8 cellular contexts compared by ENCODE assay signal in genomic region chr14:74493343-74494261, GRCh38. TPM values are rescaled to one million over a fixed set of nuclear protein-coding genes. Genes with fewer than 3 reads are reported as not detected.
DNase-seq lines count a peak whose midpoint lies in the region; ATAC-seq and TF ChIP-seq lines count a peak whose summit lies in the region.

TSS of gene ISCA2 (plus strand) at chr14:74493765. CDS start at chr14:74493775, 10 bp downstream.

- 0 to 1% (median 0%) methylated on average over 26 to 73 of the region's 73 CpGs for WGBS in spleen, 5 donors

- H3K36me3 ChIP-seq in spleen = peaks cover 0 to 24% (median 2%) of the 10 kb centered on the region in 6 donors

- intact Hi-C loops in spleen (cut with DNase I; ENCODE audit: low total_unique reads) = loop anchor here (5.0 kb wide), 1 partner anchor 131 kb away; no protein-coding TSS in a partner anchor

- H3K27ac ChIP-seq in AG04450 (ENCODE audit: low read depth, low read length) = peak within 1 kb of the TSS; percentile 65
- H3K27ac ChIP-seq in spleen = peak within 1 kb of the TSS; percentile 85 to 96 (median 96)

- CTCF ChIA-PET in AG04450 (lab: Charles Lee) (interaction anchor here (0.7 to 1.7 kb wide), 4 partner anchors 8 to 119 kb away, joined by 3 to 6 read pairs (median 4); no protein-coding TSS in a partner anchor), WTC11 (lab: Charles Lee) (interaction anchor here (0.6 to 3.1 kb wide), 22 partner anchors 8 to 332 kb away, joined by 3 to 26 read pairs (median 5); partner anchors contain the start of genes ABCD4, LTBP2 and VRTN)

- ATAC-seq in GM18909 (IDR thresholded peaks at IDR 0.05; ENCODE audit: poor library complexity, unreplicated experiment) = peak; percentile 90
- peak; percentile 91 for ATAC-seq in HG03175 (IDR thresholded peaks at IDR 0.05; ENCODE audit: unreplicated experiment)
- peak; percentile 92 for ATAC-seq in WTC11

- peaks cover 2% of the 10 kb centered on the region; the same call in 1 of the 2 replicates for H3K9me3 ChIP-seq in AG04450 (ENCODE audit: control insufficient read depth, insufficient read depth, low read length)
- H3K9me3 ChIP-seq in spleen = no peaks in the 10 kb centered on the region

- TF ChIP-seq CTCF in AG04450 (IDR thresholded peaks at IDR 0.05; ENCODE audit: low read depth, low read length) (no peak), WTC11 (IDR thresholded peaks at IDR 0.05) (no peak), cardiac fibroblast (IDR thresholded peaks at IDR 0.05; ENCODE audit: low read depth, low read length) (no peak), spleen (IDR thresholded peaks at IDR 0.05 in 8 of 11, conservative IDR thresholded peaks at IDR 0.05 in 3 of 11) (peak in 2 of 11 experiments; percentile 13 to 19)

- POLR2A ChIA-PET in AG04450 (lab: Yijun Ruan, JAX) = interaction anchor here (0.6 to 1.0 kb wide), 5 partner anchors 39 to 123 kb away, joined by 3 to 8 read pairs (median 5); no protein-coding TSS in a partner anchor
- POLR2A ChIA-PET in WTC11 (lab: Charles Lee) = interaction anchor here (0.8 to 1.9 kb wide), 12 partner anchors 8 to 210 kb away, joined by 3 to 10 read pairs (median 3); partner anchors contain the start of genes ABCD4 and VRTN

- H3K4me1 Mint-ChIP-seq in WTC11 (peaks cover 22% of the 10 kb centered on the region), immature natural killer cell (peaks cover 16 to 25% of the 10 kb centered on the region in 2 donors)

- H3K9me3 Mint-ChIP-seq in WTC11 = no peaks in the 10 kb centered on the region
- no peaks in the 10 kb centered on the region for H3K9me3 Mint-ChIP-seq in immature natural killer cell

- H3K27me3 ChIP-seq in AG04450 (ENCODE audit: control insufficient read depth, insufficient read depth, low read length) (no peaks in the 10 kb centered on the region), spleen (replicated peaks in 1 of 7) (no peaks in the 10 kb centered on the region)

- no peaks in the 10 kb centered on the region for H3K27me3 Mint-ChIP-seq in WTC11 (ENCODE audit: low read depth)
- H3K27me3 Mint-ChIP-seq in immature natural killer cell (ENCODE audit: low read depth in 3 of 3) = peaks cover 2 to 7% (median 4%) of the 10 kb centered on the region in 3 donors

- TF ChIP-seq POLR2A in spleen (IDR thresholded peaks at IDR 0.05) = no peak

- DNase-seq in AG04450 (ENCODE audit: low read depth, low spot score) = peak; percentile 98
- DNase-seq in NCI-H226 = peak; percentile 98
- DNase-seq in WTC11 (ENCODE audit: low spot score) = peak; percentile 100
- peak; percentile 99 to 100 for DNase-seq in cardiac fibroblast (ENCODE audit: low read depth in 2 of 2)
- peak; percentile 99 for DNase-seq in immature natural killer cell
- peak; percentile 100 for DNase-seq in spleen

- H3K36me3 Mint-ChIP-seq in WTC11 = peaks cover 12% of the 10 kb centered on the region
- H3K36me3 Mint-ChIP-seq in immature natural killer cell = no peaks in the 10 kb centered on the region

- peak within 1 kb of the TSS; percentile 96 for H3K4me3 Mint-ChIP-seq in WTC11
- H3K4me3 Mint-ChIP-seq in immature natural killer cell = peak within 1 kb of the TSS in 2 of 5 donors; percentile 86 to 89

- H3K27ac Mint-ChIP-seq in WTC11 (peak within 1 kb of the TSS; percentile 86), immature natural killer cell (peak within 1 kb of the TSS in 5 of 6 donors; percentile 88 to 94 (median 90))

- H3K4me1 ChIP-seq in spleen = peaks cover 36 to 63% (median 51%) of the 10 kb centered on the region in 6 donors

- peak within 1 kb of the TSS; percentile 97 for H3K4me3 ChIP-seq in AG04450 (ENCODE audit: low read depth, low read length)
- peak within 1 kb of the TSS; percentile 97 for H3K4me3 ChIP-seq in cardiac fibroblast (replicated peaks in 1 of 2; ENCODE audit: low read depth in 2 of 2, low read length in 2 of 2)
- peak within 1 kb of the TSS; percentile 74 to 94 (median 90) for H3K4me3 ChIP-seq in spleen

TF ChIP-seq in WTC11, 78 proteins besides CTCF, POLR2A, EP300 and RAD21 (continues in another document):
- TF ChIP-seq KAT7 (CRISPR knock-in tag; IDR thresholded peaks at IDR 0.05; ENCODE audit: borderline replicate concordance) (peak; percentile 74; the same call in 1 of the 2 replicates), MAX (CRISPR knock-in tag; IDR thresholded peaks at IDR 0.05) (peak; percentile 35), USF1 (CRISPR knock-in tag; IDR thresholded peaks at IDR 0.05) (no peak), MXD4 (CRISPR knock-in tag; IDR thresholded peaks at IDR 0.05; ENCODE audit: borderline replicate concordance) (no peak), GABPB1 (CRISPR knock-in tag; IDR thresholded peaks at IDR 0.05) (peak; percentile 42; the same call in 1 of the 2 replicates), ETV6 (CRISPR knock-in tag; IDR thresholded peaks at IDR 0.05) (peak; percentile 41; the same call in 1 of the 2 replicates), HMGA2 (CRISPR knock-in tag; IDR thresholded peaks at IDR 0.05) (no peak), HMGXB4 (CRISPR knock-in tag; IDR thresholded peaks at IDR 0.05) (peak; percentile 83; the same call in 1 of the 2 replicates), NFYB (CRISPR knock-in tag; conservative IDR thresholded peaks at IDR 0.05; ENCODE audit: low read depth) (peak; percentile 89), FOXK1 (CRISPR knock-in tag; IDR thresholded peaks at IDR 0.05) (0 out of 2 replicates have a peak, but pooled peaks have one; percentile 40), CREM (CRISPR knock-in tag; IDR thresholded peaks at IDR 0.05) (0 out of 2 replicates have a peak, but pooled peaks have one; percentile 26), NFE2L1 (CRISPR knock-in tag; IDR thresholded peaks at IDR 0.05) (0 out of 2 replicates have a peak, but pooled peaks have one; percentile 30), ZNF121 (CRISPR knock-in tag; IDR thresholded peaks at IDR 0.05) (no peak), SMAD3 (CRISPR knock-in tag; IDR thresholded peaks at IDR 0.05; ENCODE audit: borderline replicate concordance) (0 out of 2 replicates have a peak, but pooled peaks have one; percentile 50), NR1H2 (CRISPR knock-in tag; IDR thresholded peaks at IDR 0.05) (no peak), SP1 (CRISPR knock-in tag; conservative IDR thresholded peaks at IDR 0.05) (peak; percentile 86), MLX (CRISPR knock-in tag; IDR thresholded peaks at IDR 0.05) (peak; percentile 80; the same call in 1 of the 2 replicates), RELA (CRISPR knock-in tag; IDR thresholded peaks at IDR 0.05; ENCODE audit: borderline replicate concordance) (0 out of 2 replicates have a peak, but pooled peaks have one; percentile 64), MYBL2 (CRISPR knock-in tag; IDR thresholded peaks at IDR 0.05) (peak; percentile 14; the same call in 1 of the 2 replicates), E2F5 (CRISPR knock-in tag; IDR thresholded peaks at IDR 0.05) (peak; percentile 7; the same call in 1 of the 2 replicates)

RNA-seq across cellular contexts. Expression of gene ISCA2, which starts in this region (rescaled TPM):
- polyA plus RNA-seq in AG04450 (2011; rRNA removed) (28.2 and 45.6 TPM in 2 replicates), immature natural killer cell (10 to 100 TPM; 46.2 to 58.1 (median 55.0) TPM), spleen (10 to 100 TPM; 25.8 to 28.9 (median 26.0) TPM)
- polyA minus RNA-seq in AG04450 (2011; rRNA and poly(A)+ RNA removed) = 2.5 and 8.5 TPM in 2 replicates
- total RNA-seq in WTC11 (2021) (49.1 to 50.6 TPM (median 50.1 TPM) in 3 replicates), spleen (10 to 100 TPM; 11.7 to 24.7 (median 19.0) TPM)

Comparison
In these comparisons a context has a peak if more than half of its experiments do, and no peak if none do; other contexts are left out.
1. Peak in every context shown above with its lines: DNase-seq, ATAC-seq, H3K4me3 ChIP-seq and H3K27ac ChIP-seq.